Comparison of ENCODE assay signal across 9 cellular contexts in genomic region chr7:20217193-20217948, GRCh38. TPM values are rescaled to one million over a fixed set of nuclear protein-coding genes. Genes with fewer than 3 reads are reported as not detected.
DNase-seq lines count a peak whose midpoint lies in the region; ATAC-seq, FAIRE-seq and TF ChIP-seq lines count a peak whose summit lies in the region.
"Had no signal": no experiment of that assay in that cellular context is flagged by ENCODE, and none has a peak within 500 bp of the region (broad histone marks: within the 10 kb centered on the region; RNA-seq: fewer than 3 reads in every experiment).

A gene with protein sequence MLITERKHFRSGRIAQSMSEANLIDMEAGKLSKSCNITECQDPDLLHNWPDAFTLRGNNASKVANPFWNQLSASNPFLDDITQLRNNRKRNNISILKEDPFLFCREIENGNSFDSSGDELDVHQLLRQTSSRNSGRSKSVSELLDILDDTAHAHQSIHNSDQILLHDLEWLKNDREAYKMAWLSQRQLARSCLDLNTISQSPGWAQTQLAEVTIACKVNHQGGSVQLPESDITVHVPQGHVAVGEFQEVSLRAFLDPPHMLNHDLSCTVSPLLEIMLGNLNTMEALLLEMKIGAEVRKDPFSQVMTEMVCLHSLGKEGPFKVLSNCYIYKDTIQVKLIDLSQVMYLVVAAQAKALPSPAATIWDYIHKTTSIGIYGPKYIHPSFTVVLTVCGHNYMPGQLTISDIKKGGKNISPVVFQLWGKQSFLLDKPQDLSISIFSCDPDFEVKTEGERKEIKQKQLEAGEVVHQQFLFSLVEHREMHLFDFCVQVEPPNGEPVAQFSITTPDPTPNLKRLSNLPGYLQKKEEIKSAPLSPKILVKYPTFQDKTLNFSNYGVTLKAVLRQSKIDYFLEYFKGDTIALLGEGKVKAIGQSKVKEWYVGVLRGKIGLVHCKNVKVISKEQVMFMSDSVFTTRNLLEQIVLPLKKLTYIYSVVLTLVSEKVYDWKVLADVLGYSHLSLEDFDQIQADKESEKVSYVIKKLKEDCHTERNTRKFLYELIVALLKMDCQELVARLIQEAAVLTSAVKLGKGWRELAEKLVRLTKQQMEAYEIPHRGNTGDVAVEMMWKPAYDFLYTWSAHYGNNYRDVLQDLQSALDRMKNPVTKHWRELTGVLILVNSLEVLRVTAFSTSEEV (minus strand): TSS chr7:20217384. CDS start chr7:20161862, 55,522 bp downstream.

- H3K4me1 Mint-ChIP-seq in activated naive CD8-positive, alpha-beta T cell (ENCODE audit: low read depth): peaks cover 7% of the 10 kb centered on the region

- H3K36me3 ChIP-seq in Karpas-422 (ENCODE audit: insufficient read depth, low read length): peaks cover 16% of the 10 kb centered on the region
- no peaks in the 10 kb centered on the region for H3K36me3 ChIP-seq in lower lobe of right lung
- H3K36me3 ChIP-seq: cardiac muscle cell had no signal

- peak; percentile 38 for TF ChIP-seq CTCF in lower lobe of right lung (IDR thresholded peaks at IDR 0.05)
- no peak for TF ChIP-seq CTCF in D721Med (IDR thresholded peaks at IDR 0.05; ENCODE audit: insufficient read depth, missing control alignments)

- H2AFZ ChIP-seq in Karpas-422 (ENCODE audit: low read length): no peak within 1 kb of the TSS

- no peaks in the 10 kb centered on the region; the same call in 1 of the 2 replicates for H3K9me3 ChIP-seq in Karpas-422 (ENCODE audit: low read length)
- H3K9me3 ChIP-seq in lower lobe of right lung: no peaks in the 10 kb centered on the region

- H4K20me1 ChIP-seq in Karpas-422 (ENCODE audit: insufficient read depth, low read depth, low read length): no peaks in the 10 kb centered on the region; the same call in 1 of the 2 replicates

- H3K27ac Mint-ChIP-seq in activated naive CD8-positive, alpha-beta T cell: no peak within 1 kb of the TSS

- peak within 1 kb of the TSS; percentile 83 for H3K4me2 ChIP-seq in Karpas-422 (ENCODE audit: low read depth, low read length, poor library complexity, severe bottlenecking)

- peak within 1 kb of the TSS; percentile 71 for H3K4me3 ChIP-seq in Karpas-422 (ENCODE audit: low read length)
- H3K4me3 ChIP-seq in lower lobe of right lung: peak within 1 kb of the TSS; percentile 42
- H3K4me3 ChIP-seq: cardiac muscle cell had no signal

- no peaks in the 10 kb centered on the region for H3K36me3 Mint-ChIP-seq in activated naive CD8-positive, alpha-beta T cell

- intact Hi-C loops in lower lobe of right lung (cut with DNase I): no loop called here

- peaks cover 47% of the 10 kb centered on the region for H3K79me2 ChIP-seq in Karpas-422 (ENCODE audit: low read length)

- peaks cover 71% of the 10 kb centered on the region for H3K4me1 ChIP-seq in Karpas-422 (ENCODE audit: low read length)
- H3K4me1 ChIP-seq in lower lobe of right lung: peaks cover 40% of the 10 kb centered on the region

- H3K27me3 ChIP-seq in Karpas-422 (ENCODE audit: low read length): no peaks in the 10 kb centered on the region
- no peaks in the 10 kb centered on the region for H3K27me3 ChIP-seq in lower lobe of right lung (ENCODE audit: low read depth)
- H3K27me3 ChIP-seq: cardiac muscle cell had no signal

- peak within 1 kb of the TSS; percentile 73 for H3K9ac ChIP-seq in Karpas-422 (ENCODE audit: low read length)

- H3K27ac ChIP-seq in Karpas-422 (ENCODE audit: low read length) (peak within 1 kb of the TSS; percentile 98), lower lobe of right lung (peak within 1 kb of the TSS; percentile 62)
- H3K27ac ChIP-seq: cardiac muscle cell had no signal

- peak within 1 kb of the TSS; percentile 6 for H3K4me3 Mint-ChIP-seq in activated naive CD8-positive, alpha-beta T cell

- no peaks in the 10 kb centered on the region for H3K9me2 ChIP-seq in Karpas-422 (replicated peaks; ENCODE audit: insufficient read depth, low read length)

- no peaks in the 10 kb centered on the region for H3K9me3 Mint-ChIP-seq in activated naive CD8-positive, alpha-beta T cell (ENCODE audit: low read depth)

- H3K27me3 Mint-ChIP-seq in activated naive CD8-positive, alpha-beta T cell: peaks cover 2% of the 10 kb centered on the region

- peak; percentile 18 for DNase-seq in SKM-1 treated with dmso at 0.1 percent for 144 hours (lab: John Stamatoyannopoulos, UW; ENCODE audit: unreplicated experiment)
- DNase-seq in SKM-1 (lab: John Stamatoyannopoulos, UW; ENCODE audit: unreplicated experiment): no peak
- DNase-seq in Karpas-422: peak; percentile 96
- peak; percentile 82 for DNase-seq in lower lobe of right lung
- DNase-seq in HuH-7 (ENCODE audit: low spot score): no peak
- DNase-seq in D721Med (ENCODE audit: insufficient read length, low spot score): no peak

- no peak for FAIRE-seq in D721Med (lab: Jason Lieb, UNC)

- ATAC-seq in GM21825 (IDR thresholded peaks at IDR 0.05; ENCODE audit: unreplicated experiment) (peak; percentile 50), lower lobe of right lung (peak; percentile 88 to 91)

RNA-seq across cellular contexts. Expression of the gene that starts here (rescaled TPM):
- total RNA-seq in Karpas-422 (2014; rRNA removed; shearing (Covaris generic); ENCODE audit: low replicate concordance): 30.4 and 49.9 TPM in 2 replicates
- total RNA-seq in lower lobe of right lung: 24.7 TPM

Comparison
In these comparisons a context has a peak if more than half of its experiments do, and no peak if none do; other contexts are left out.
1. DNase-seq: peak in SKM-1 treated with dmso at 0.1 percent for 144 hours (single experiment), Karpas-422 (single experiment) and lower lobe of right lung (single experiment); none in SKM-1 (single experiment), HuH-7 (single experiment) and D721Med (single experiment).